Comparison of ENCODE assay signal across 14 cellular contexts in the genomic region with DNA sequence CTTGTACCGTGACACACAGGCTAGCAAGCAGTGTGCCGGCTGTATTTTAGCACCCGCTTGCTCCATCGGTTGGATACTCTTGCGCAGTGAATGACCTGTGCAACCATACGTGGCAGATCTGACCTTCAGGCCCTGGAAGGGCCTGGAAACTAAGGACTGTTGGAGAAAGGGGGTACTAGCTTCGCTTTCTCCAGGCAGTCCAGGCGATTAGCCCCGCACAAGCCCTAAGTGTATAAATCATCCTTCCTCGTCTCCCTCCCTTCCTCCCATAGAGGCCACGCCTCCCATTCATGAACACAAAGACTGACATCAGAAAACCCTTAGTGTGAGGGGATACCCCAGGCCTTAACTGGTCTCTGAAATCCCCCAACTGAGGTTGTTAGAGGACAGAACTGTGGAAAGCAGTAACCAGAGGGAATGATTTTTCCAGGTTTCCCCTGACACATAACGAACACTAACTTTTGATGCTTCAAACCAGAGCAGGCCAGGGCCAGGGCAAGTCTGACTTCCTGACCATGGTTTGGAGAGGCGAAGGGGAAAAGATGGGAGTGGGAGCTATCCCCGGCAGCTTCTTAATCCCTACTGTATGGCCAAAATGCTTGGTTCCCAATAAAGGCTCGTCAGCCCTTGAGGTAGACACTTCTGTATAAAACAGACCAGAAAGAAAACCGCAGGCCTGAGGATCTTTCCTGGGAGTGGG. TPM values are rescaled to one million over a fixed set of nuclear protein-coding genes. Genes with fewer than 3 reads are reported as not detected.
DNase-seq lines count a peak whose midpoint lies in the region; ATAC-seq, FAIRE-seq and TF ChIP-seq lines count a peak whose summit lies in the region.
"Had no signal": no experiment of that assay in that cellular context is flagged by ENCODE, and none has a peak within 500 bp of the region (broad histone marks: within the 10 kb centered on the region; RNA-seq: fewer than 3 reads in every experiment).

No MANE protein-coding gene starts in this region.

- no peak for TF ChIP-seq CTCF in GM12878 (IDR thresholded peaks at IDR 0.05 in 2 of 3, conservative IDR thresholded peaks at IDR 0.05 in 1 of 3; ENCODE audit: control insufficient read depth in 2 of 3, extremely low read depth in 1 of 3, insufficient read depth in 1 of 3, low read depth in 3 of 3, low read length in 3 of 3)
- no peak for TF ChIP-seq CTCF in uterus (IDR thresholded peaks at IDR 0.05)
- no peak for TF ChIP-seq CTCF in Calu3 (IDR thresholded peaks at IDR 0.05; ENCODE audit: unreplicated experiment)

- H3K4me2 ChIP-seq in GM12878 (ENCODE audit: control insufficient read depth, insufficient read depth): no peak overlapping the region

- H3K36me3 Mint-ChIP-seq in activated naive CD8-positive, alpha-beta T cell: peaks cover 2% of the 10 kb centered on the region
- peaks cover 17% of the 10 kb centered on the region for H3K36me3 Mint-ChIP-seq in activated naive CD8-positive, alpha-beta T cell treated with anti-CD3 and anti-CD28 coated beads, Interleukin-2, amount 50 U/mL, for 24 hours (ENCODE audit: low read depth)
- peaks cover 0 to 3% (median under 1%) of the 10 kb centered on the region in 5 donors for H3K36me3 Mint-ChIP-seq in naive thymus-derived CD4-positive, alpha-beta T cell
- H3K36me3 Mint-ChIP-seq in Calu3 (ENCODE audit: insufficient read depth, unreplicated experiment): peaks cover 20% of the 10 kb centered on the region
- peaks cover 1% of the 10 kb centered on the region for H3K36me3 Mint-ChIP-seq in stimulated activated memory B cell treated with anti-CD40 and anti-IgM and Interleukin-4, amounts not matched to agents 10 μg/mL and 1 μg/mL and 100 μg/mL, for 72 hours

- in situ Hi-C loops in GM12878 (cut with MboI): no loop called here

- H4K20me1 ChIP-seq in GM12878 (ENCODE audit: control insufficient read depth, insufficient read depth): peaks cover 12% of the 10 kb centered on the region

- H3K27me3 ChIP-seq in GM12878 (replicated peaks in 1 of 2; ENCODE audit: control insufficient read depth in 2 of 2, insufficient read depth in 2 of 2, low read length in 1 of 2) (peaks cover 0 to 9% of the 10 kb centered on the region in 2 experiments; a peak in 1 of 4 replicates), uterus (no peaks in the 10 kb centered on the region)
- H3K27me3 ChIP-seq in naive thymus-derived CD4-positive, alpha-beta T cell (ENCODE audit: control insufficient read depth in 2 of 2, insufficient read depth in 2 of 2, low read length in 2 of 2): no peaks in the 10 kb centered on the region
- H3K27me3 ChIP-seq: upper lobe of right lung had no signal

- H3K4me3 ChIP-seq in GM12878: no peak overlapping the region
- H3K4me3 ChIP-seq in naive thymus-derived CD4-positive, alpha-beta T cell (ENCODE audit: low read length): no peak overlapping the region
- H3K4me3 ChIP-seq in uterus: no peak overlapping the region
- H3K4me3 ChIP-seq: MG63 had no signal

- intact Hi-C loops in GM12878 (cut with micrococcal nuclease; ENCODE audit: unreplicated experiment) (loop anchor here (2.0 to 10.0 kb wide), 2 partner anchors 75 to 227 kb away; a partner anchor contains a TSS), uterus (cut with DNase I; ENCODE audit: low total_unique reads) (loop anchor here (10.0 kb wide), 1 partner anchor 217 kb away; no protein-coding TSS in a partner anchor), Calu3 (cut with micrococcal nuclease; ENCODE audit: unreplicated experiment) (no loop called here)
- intact Hi-C loops in naive thymus-derived CD4-positive, alpha-beta T cell (cut with micrococcal nuclease): loop anchor here (2.0 to 10.0 kb wide), 5 partner anchors 256 to 1249 kb away; a partner anchor contains a TSS

- H3K27ac ChIP-seq in GM12878 (ENCODE audit: control insufficient read depth, insufficient read depth) (no peak overlapping the region), uterus (peak overlapping the region; percentile 89 to 92)
- no peak overlapping the region for H3K27ac ChIP-seq in naive thymus-derived CD4-positive, alpha-beta T cell (ENCODE audit: low read depth, low read length)
- H3K27ac ChIP-seq: epithelial cell of prostate had no signal

- TF ChIP-seq POLR2A in GM12878 (IDR thresholded peaks at IDR 0.05; ENCODE audit: low read depth, low read length): no peak
- TF ChIP-seq POLR2A in uterus (IDR thresholded peaks at IDR 0.05): no peak

- H3K4me1 ChIP-seq in GM12878 (ENCODE audit: control insufficient read depth, insufficient read depth, low read length) (peaks cover 15% of the 10 kb centered on the region), uterus (peaks cover 0 to 8% of the 10 kb centered on the region in 2 donors)
- peaks cover 23 to 29% of the 10 kb centered on the region in 2 donors for H3K4me1 ChIP-seq in naive thymus-derived CD4-positive, alpha-beta T cell (ENCODE audit: control insufficient read depth in 2 of 2, insufficient read depth in 2 of 2, low read length in 2 of 2)

- no peak for FAIRE-seq in GM12878 (lab: Jason Lieb, UNC)
- FAIRE-seq: RCC 7860 had no signal

- peaks cover 34% of the 10 kb centered on the region for H3K79me2 ChIP-seq in GM12878 (ENCODE audit: control insufficient read depth, insufficient read depth, low read length)

- no peak overlapping the region for H3K9ac ChIP-seq in GM12878 (ENCODE audit: control insufficient read depth, insufficient read depth, low read length)

- H3K4me1 Mint-ChIP-seq in activated naive CD8-positive, alpha-beta T cell (ENCODE audit: low read depth): peaks cover 25% of the 10 kb centered on the region
- peaks cover 31% of the 10 kb centered on the region for H3K4me1 Mint-ChIP-seq in activated naive CD8-positive, alpha-beta T cell treated with anti-CD3 and anti-CD28 coated beads, Interleukin-2, amount 50 U/mL, for 24 hours
- peaks cover 14 to 29% (median 23%) of the 10 kb centered on the region in 7 donors for H3K4me1 Mint-ChIP-seq in naive thymus-derived CD4-positive, alpha-beta T cell
- peaks cover 3% of the 10 kb centered on the region for H3K4me1 Mint-ChIP-seq in Calu3 (ENCODE audit: low read depth, unreplicated experiment)
- peaks cover 11% of the 10 kb centered on the region for H3K4me1 Mint-ChIP-seq in stimulated activated memory B cell treated with anti-CD40 and anti-IgM and Interleukin-4, amounts not matched to agents 10 μg/mL and 1 μg/mL and 100 μg/mL, for 72 hours

- RAD21 ChIA-PET in GM12878 (lab: Charles Lee; ENCODE audit: unreplicated experiment): interaction anchor here (1.2 kb wide), 2 partner anchors 73 to 76 kb away, joined by 3 read pairs; no protein-coding TSS in a partner anchor

- 82% methylated on average over 16 of the region's 16 CpGs for WGBS in GM12878 (ENCODE audit: insufficient coverage, insufficient replicate concordance, low lambda C conversion rate, missing lambda C conversion rate)

- H3K27me3 Mint-ChIP-seq in activated naive CD8-positive, alpha-beta T cell: no peaks in the 10 kb centered on the region
- H3K27me3 Mint-ChIP-seq in activated naive CD8-positive, alpha-beta T cell treated with anti-CD3 and anti-CD28 coated beads, Interleukin-2, amount 50 U/mL, for 24 hours: peaks cover 8% of the 10 kb centered on the region
- peaks cover 0 to 43% (median 0%) of the 10 kb centered on the region in 5 donors for H3K27me3 Mint-ChIP-seq in naive thymus-derived CD4-positive, alpha-beta T cell
- peaks cover 41% of the 10 kb centered on the region for H3K27me3 Mint-ChIP-seq in Calu3 (ENCODE audit: unreplicated experiment)
- H3K27me3 Mint-ChIP-seq in stimulated activated memory B cell treated with anti-CD40 and anti-IgM and Interleukin-4, amounts not matched to agents 10 μg/mL and 1 μg/mL and 100 μg/mL, for 72 hours: peaks cover 3% of the 10 kb centered on the region

- no peak for TF ChIP-seq EP300 in GM12878 (IDR thresholded peaks at IDR 0.05; ENCODE audit: borderline replicate concordance in 1 of 2, control insufficient read depth in 1 of 2, low read depth in 2 of 2, low read length in 2 of 2)

- H2AFZ ChIP-seq in GM12878 (ENCODE audit: control insufficient read depth, low read depth, low read length): no peak overlapping the region

- no peak for DNase-seq in activated naive CD8-positive, alpha-beta T cell treated with anti-CD3 and anti-CD28 coated beads, Interleukin-2, amount 50 U/mL, for 24 hours
- no peak for DNase-seq in GM12878 (ENCODE audit: low read depth, low spot score)
- no peak for DNase-seq in naive thymus-derived CD4-positive, alpha-beta T cell
- DNase-seq in uterus: no peak
- no peak for DNase-seq in Calu3
- no peak for DNase-seq in activated T-cell treated with anti-CD3 and anti-CD28 coated beads for 4 hours
- DNase-seq: activated T-cell treated with anti-CD3 and anti-CD28 coated beads, Interleukin-2, amount 50 U/mL, for 48 hours; MG63; NCI-H2171; upper lobe of right lung had no signal

- H3K9me3 Mint-ChIP-seq in activated naive CD8-positive, alpha-beta T cell (ENCODE audit: low read depth): no peaks in the 10 kb centered on the region
- H3K9me3 Mint-ChIP-seq in activated naive CD8-positive, alpha-beta T cell treated with anti-CD3 and anti-CD28 coated beads, Interleukin-2, amount 50 U/mL, for 24 hours: no peaks in the 10 kb centered on the region
- no peaks in the 10 kb centered on the region for H3K9me3 Mint-ChIP-seq in naive thymus-derived CD4-positive, alpha-beta T cell
- no peaks in the 10 kb centered on the region for H3K9me3 Mint-ChIP-seq in Calu3 (ENCODE audit: low read depth, unreplicated experiment)
- H3K9me3 Mint-ChIP-seq in stimulated activated memory B cell treated with anti-CD40 and anti-IgM and Interleukin-4, amounts not matched to agents 10 μg/mL and 1 μg/mL and 100 μg/mL, for 72 hours: no peaks in the 10 kb centered on the region

- SMC1A ChIA-PET in GM12878 (lab: Charles Lee; ENCODE audit: uncharacterized antibody, unreplicated experiment): interaction anchor here (1.4 kb wide), 1 partner anchor 74 kb away, joined by 4 read pairs; no protein-coding TSS in a partner anchor

- TF ChIP-seq RAD21 in GM12878 (IDR thresholded peaks at IDR 0.05; ENCODE audit: insufficient read depth, low read depth, low read length): no peak

- POLR2A ChIA-PET in GM12878 (lab: Charles Lee): interaction anchor here (1.5 to 2.4 kb wide), 2 partner anchors 75 to 81 kb away, joined by 3 to 21 read pairs; a partner anchor contains a TSS
- POLR2A ChIA-PET in naive thymus-derived CD4-positive, alpha-beta T cell (lab: Charles Lee): interaction anchor here (1.0 to 7.4 kb wide), 4 partner anchors 24 to 232 kb away, joined by 3 to 41 read pairs (median 6); a partner anchor contains a TSS

- H3K27ac Mint-ChIP-seq in activated naive CD8-positive, alpha-beta T cell: no peak overlapping the region
- no peak overlapping the region for H3K27ac Mint-ChIP-seq in activated naive CD8-positive, alpha-beta T cell treated with anti-CD3 and anti-CD28 coated beads, Interleukin-2, amount 50 U/mL, for 24 hours
- peak overlapping the region in 6 of 9 donors; percentile 6 to 84 (median 72) for H3K27ac Mint-ChIP-seq in naive thymus-derived CD4-positive, alpha-beta T cell
- no peak overlapping the region for H3K27ac Mint-ChIP-seq in Calu3 (ENCODE audit: unreplicated experiment)
- no peak overlapping the region for H3K27ac Mint-ChIP-seq in stimulated activated memory B cell treated with anti-CD40 and anti-IgM and Interleukin-4, amounts not matched to agents 10 μg/mL and 1 μg/mL and 100 μg/mL, for 72 hours

- ATAC-seq in activated naive CD8-positive, alpha-beta T cell treated with anti-CD3 and anti-CD28 coated beads, Interleukin-2, amount 50 U/mL, for 24 hours: no peak
- no peak for ATAC-seq in GM12878
- ATAC-seq in naive thymus-derived CD4-positive, alpha-beta T cell: no peak
- ATAC-seq in stimulated activated memory B cell treated with anti-CD40 and anti-IgM and Interleukin-4, amounts not matched to agents 10 μg/mL and 1 μg/mL and 100 μg/mL, for 72 hours: no peak
- ATAC-seq: upper lobe of right lung had no signal

- peaks cover 0 to 12% of the 10 kb centered on the region in 2 experiments; a peak in 1 of 4 replicates for H3K36me3 ChIP-seq in GM12878 (ENCODE audit: control insufficient read depth in 2 of 2, insufficient read depth in 2 of 2, low read length in 1 of 2)
- peaks cover 0 to 25% (median 10%) of the 10 kb centered on the region in 3 experiments for H3K36me3 ChIP-seq in naive thymus-derived CD4-positive, alpha-beta T cell (ENCODE audit: control insufficient read depth in 2 of 3, insufficient read depth in 3 of 3, low read length in 3 of 3)
- no peaks in the 10 kb centered on the region for H3K36me3 ChIP-seq in uterus

- BruUV-seq in GM12878 (replicated peaks; lab: Mats Ljungman, UMichigan): no TSS peak
- BruUV-seq in Calu3 (replicated peaks; lab: Mats Ljungman, UMichigan): no TSS peak

- H3K9me3 ChIP-seq in GM12878 (replicated peaks; ENCODE audit: control insufficient read depth, insufficient read depth, low read length) (no peaks in the 10 kb centered on the region), uterus (no peaks in the 10 kb centered on the region)
- no peaks in the 10 kb centered on the region for H3K9me3 ChIP-seq in naive thymus-derived CD4-positive, alpha-beta T cell (ENCODE audit: control insufficient read depth in 2 of 3, low read length in 3 of 3)
- H3K9me3 ChIP-seq: MG63, upper lobe of right lung had no signal

- CTCF ChIA-PET in GM12878 (lab: Yijun Ruan, JAX) (interaction anchor here (0.9 to 1.2 kb wide), 3 partner anchors 64 to 248 kb away, joined by 3 read pairs; no protein-coding TSS in a partner anchor), Calu3 (lab: Charles Lee) (no interaction called here)
- CTCF ChIA-PET in naive thymus-derived CD4-positive, alpha-beta T cell (lab: Charles Lee): no interaction called here

- peak overlapping the region; percentile 50 for H3K4me3 Mint-ChIP-seq in activated naive CD8-positive, alpha-beta T cell
- H3K4me3 Mint-ChIP-seq in activated naive CD8-positive, alpha-beta T cell treated with anti-CD3 and anti-CD28 coated beads, Interleukin-2, amount 50 U/mL, for 24 hours: no peak overlapping the region
- H3K4me3 Mint-ChIP-seq in naive thymus-derived CD4-positive, alpha-beta T cell: peak overlapping the region in 9 of 10 donors; percentile 9 to 48 (median 34)
- H3K4me3 Mint-ChIP-seq in Calu3 (ENCODE audit: low read depth, unreplicated experiment): no peak overlapping the region
- no peak overlapping the region for H3K4me3 Mint-ChIP-seq in stimulated activated memory B cell treated with anti-CD40 and anti-IgM and Interleukin-4, amounts not matched to agents 10 μg/mL and 1 μg/mL and 100 μg/mL, for 72 hours

RNA-seq across cellular contexts. Expression of a gene that starts 1.4 kb away (rescaled TPM):
- 5.0 and 5.3 TPM in 2 replicates for total RNA-seq in GM12878 (2013; cell fraction: nucleolus; rRNA removed)
- total RNA-seq in GM12878 (2014; rRNA removed) (10.4 and 12.1 TPM in 2 replicates), GM12878 (2014; rRNA removed; fragmentation: Illumina TruSeq; extraction: Trizol) (7.5 and 7.7 TPM in 2 replicates), GM12878 (2021) (18.9 TPM in 2 replicates), uterus (10 to 100 TPM in 3 of 4 donors, 1 to 10 TPM in 1; 6.1 to 37.8 (median 23.2) TPM), Calu3 (2022) (24.8 and 29.2 TPM in 2 replicates)
- polyA plus RNA-seq in GM12878 (2011; ENCODE audit: low read depth): 14.0 TPM
- polyA plus RNA-seq in GM12878 (2011; rRNA removed) (11.3 and 11.6 TPM in 2 replicates), GM12878 (2014; fragmentation: Illumina TruSeq; extraction: Trizol) (19.2 TPM in 2 replicates), GM12878 (2014; fragmentation: Nextera tagmentation; extraction: Ambion mirVana) (1 to 10 TPM; 1.9 to 2.8 TPM), GM12878 (2014; rRNA removed) (16.1 and 18.2 TPM in 2 replicates), GM12878 (2016; fragmentation: Nextera tagmentation; extraction: Ambion mirVana) (under 1 TPM; 0.62 to 0.74 TPM)
- 9.2 and 9.5 TPM in 2 replicates for polyA plus RNA-seq in GM12878 (2011; cell fraction: cytosol; rRNA removed)
- polyA plus RNA-seq in GM12878 (2011; cell fraction: nucleus; rRNA removed): 5.2 and 6.1 TPM in 2 replicates
- polyA plus RNA-seq in GM12878 (2012): 17.1 and 27.6 TPM in 2 replicates
- 8.1 and 8.6 TPM in 2 replicates for polyA minus RNA-seq in GM12878 (2011; rRNA and poly(A)+ RNA removed)
- polyA minus RNA-seq in GM12878 (2011; cell fraction: cytosol; rRNA and poly(A)+ RNA removed): 2.8 and 4.0 TPM in 2 replicates
- 3.9 and 5.5 TPM in 2 replicates for polyA minus RNA-seq in GM12878 (2011; cell fraction: nucleus; rRNA and poly(A)+ RNA removed)
- 10 to 100 TPM; 30.1 to 39.1 (median 35.1) TPM for total RNA-seq in naive thymus-derived CD4-positive, alpha-beta T cell
- polyA plus RNA-seq in naive thymus-derived CD4-positive, alpha-beta T cell: 1 to 10 TPM in 1 of 2 donors, under 1 TPM in 1; 0.55 to 1.6 TPM

Comparison
In these comparisons a context has a peak if more than half of its experiments do, and no peak if none do; other contexts are left out.
1. H3K4me3 Mint-ChIP-seq: peak in activated naive CD8-positive, alpha-beta T cell (single experiment) and naive thymus-derived CD4-positive, alpha-beta T cell (9 of 10); none in activated naive CD8-positive, alpha-beta T cell treated with anti-CD3 and anti-CD28 coated beads, Interleukin-2, amount 50 U/mL, for 24 hours (single experiment), Calu3 (single experiment) and stimulated activated memory B cell treated with anti-CD40 and anti-IgM and Interleukin-4, amounts not matched to agents 10 μg/mL and 1 μg/mL and 100 μg/mL, for 72 hours (single experiment).
2. H3K27ac Mint-ChIP-seq: peak in naive thymus-derived CD4-positive, alpha-beta T cell (6 of 9); none in activated naive CD8-positive, alpha-beta T cell (single experiment), activated naive CD8-positive, alpha-beta T cell treated with anti-CD3 and anti-CD28 coated beads, Interleukin-2, amount 50 U/mL, for 24 hours (single experiment), Calu3 (single experiment) and stimulated activated memory B cell treated with anti-CD40 and anti-IgM and Interleukin-4, amounts not matched to agents 10 μg/mL and 1 μg/mL and 100 μg/mL, for 72 hours (single experiment).
3. H3K27ac ChIP-seq: peak in uterus (2 of 2); none in GM12878 (single experiment) and naive thymus-derived CD4-positive, alpha-beta T cell (single experiment).